In genomic region chrX:154123241-154124219, GRCh38 we compare ENCODE assay signal across 11 cellular contexts. TPM values are rescaled to one million over a fixed set of nuclear protein-coding genes. Genes with fewer than 3 reads are reported as not detected.
A peak's percentile ranks its signal among the peaks of the same experiment; 100 is the strongest.
DNase-seq lines count a peak whose midpoint lies in the region; ATAC-seq, FAIRE-seq and TF ChIP-seq lines count a peak whose summit lies in the region.
"Had no signal": no experiment of that assay in that cellular context is flagged by ENCODE, and none has a peak within 500 bp of the region (broad histone marks: within the 10 kb centered on the region; RNA-seq: fewer than 3 reads in every experiment).

No MANE protein-coding gene starts in this region.

- no peaks in the 10 kb centered on the region for H3K79me2 ChIP-seq in endothelial cell of umbilical vein (ENCODE audit: control insufficient read depth, insufficient read depth, low read length)

- H3K36me3 ChIP-seq in endothelial cell of umbilical vein (ENCODE audit: control insufficient read depth in 2 of 2, extremely low read depth in 1 of 2, insufficient read depth in 2 of 2, low read length in 2 of 2): no peaks in the 10 kb centered on the region
- H3K36me3 ChIP-seq: sigmoid colon had no signal

- no peak overlapping the region for H3K9ac ChIP-seq in endothelial cell of umbilical vein (replicated peaks; ENCODE audit: extremely low read depth, insufficient read depth, low read length)

- POLR2A ChIA-PET in endothelial cell of umbilical vein (lab: Charles Lee): no interaction called here

- peaks cover 13% of the 10 kb centered on the region for H3K27me3 Mint-ChIP-seq in activated T-cell treated with anti-CD3 and anti-CD28 coated beads, Interleukin-2, amount 50 U/mL, for 72 hours (ENCODE audit: low read depth)
- H3K27me3 Mint-ChIP-seq in activated T-cell treated with anti-CD3 and anti-CD28 coated beads, Interleukin-2, amount 50 U/mL, for 24 hours: peaks cover 18% of the 10 kb centered on the region
- H3K27me3 Mint-ChIP-seq in T-helper 1 cell treated with Interleukin-12 subunit alpha and Interleukin-12 subunit beta and Interleukin-4 antibody, amounts not matched to agents 30 μg/mL and 1 μg/mL, for 36 hours (ENCODE audit: low read depth): no peaks in the 10 kb centered on the region

- peak; percentile 61 to 75 for ATAC-seq in activated T-cell treated with anti-CD3 and anti-CD28 coated beads, Interleukin-2, amount 50 U/mL, for 72 hours (replicated peaks in 1 of 2)
- no peak for ATAC-seq in GM21390 (IDR thresholded peaks at IDR 0.05; ENCODE audit: unreplicated experiment)

- H3K9me3 Mint-ChIP-seq in activated T-cell treated with anti-CD3 and anti-CD28 coated beads, Interleukin-2, amount 50 U/mL, for 72 hours: no peaks in the 10 kb centered on the region
- no peaks in the 10 kb centered on the region for H3K9me3 Mint-ChIP-seq in activated T-cell treated with anti-CD3 and anti-CD28 coated beads, Interleukin-2, amount 50 U/mL, for 24 hours
- no peaks in the 10 kb centered on the region for H3K9me3 Mint-ChIP-seq in T-helper 1 cell treated with Interleukin-12 subunit alpha and Interleukin-12 subunit beta and Interleukin-4 antibody, amounts not matched to agents 30 μg/mL and 1 μg/mL, for 36 hours

- TF ChIP-seq POLR2A in endothelial cell of umbilical vein (IDR thresholded peaks at IDR 0.05; ENCODE audit: low read depth, low read length): no peak

- dilution Hi-C loops in endothelial cell of umbilical vein (cut with MboI; ENCODE audit: extremely low pct_ligation_motif_present, low sequenced_read_pairs): no loop called here

- peaks cover 10% of the 10 kb centered on the region for H3K4me1 Mint-ChIP-seq in activated T-cell treated with anti-CD3 and anti-CD28 coated beads, Interleukin-2, amount 50 U/mL, for 72 hours (ENCODE audit: low read depth)
- peaks cover 21% of the 10 kb centered on the region for H3K4me1 Mint-ChIP-seq in activated T-cell treated with anti-CD3 and anti-CD28 coated beads, Interleukin-2, amount 50 U/mL, for 24 hours (ENCODE audit: low read depth)
- peaks cover 14% of the 10 kb centered on the region for H3K4me1 Mint-ChIP-seq in T-helper 1 cell treated with Interleukin-12 subunit alpha and Interleukin-12 subunit beta and Interleukin-4 antibody, amounts not matched to agents 30 μg/mL and 1 μg/mL, for 36 hours (ENCODE audit: low read depth)

- peak; percentile 96 for FAIRE-seq in endothelial cell of umbilical vein (lab: Jason Lieb, UNC)

- H2AFZ ChIP-seq in endothelial cell of umbilical vein (ENCODE audit: low read depth, low read length): no peak overlapping the region

- H3K4me3 Mint-ChIP-seq in activated T-cell treated with anti-CD3 and anti-CD28 coated beads, Interleukin-2, amount 50 U/mL, for 72 hours: peak overlapping the region; percentile 42 to 62
- no peak overlapping the region for H3K4me3 Mint-ChIP-seq in activated T-cell treated with anti-CD3 and anti-CD28 coated beads, Interleukin-2, amount 50 U/mL, for 24 hours
- H3K4me3 Mint-ChIP-seq in T-helper 1 cell treated with Interleukin-12 subunit alpha and Interleukin-12 subunit beta and Interleukin-4 antibody, amounts not matched to agents 30 μg/mL and 1 μg/mL, for 36 hours: peak overlapping the region; percentile 46

- H4K20me1 ChIP-seq in endothelial cell of umbilical vein (replicated peaks; ENCODE audit: control insufficient read depth, extremely low read depth, insufficient read depth, low read length): no peaks in the 10 kb centered on the region

- H3K9me1 ChIP-seq in endothelial cell of umbilical vein (replicated peaks; ENCODE audit: control insufficient read depth, extremely low read depth, insufficient read depth, low read length): no peaks in the 10 kb centered on the region

- H3K4me1 ChIP-seq in endothelial cell of umbilical vein (ENCODE audit: control insufficient read depth, extremely low read depth, insufficient read depth, low read length): no peaks in the 10 kb centered on the region
- H3K4me1 ChIP-seq: sigmoid colon had no signal

- CTCF ChIA-PET in endothelial cell of umbilical vein (lab: Charles Lee): interaction anchor here (0.9 to 1.3 kb wide), 2 partner anchors 14 to 40 kb away, joined by 3 read pairs; no protein-coding TSS in a partner anchor

- TF ChIP-seq CTCF in endothelial cell of umbilical vein (IDR thresholded peaks at IDR 0.05; ENCODE audit: extremely low read depth in 1 of 2, insufficient read depth in 1 of 2, low read depth in 1 of 2, low read length in 2 of 2): no peak

- peaks cover 0 to 2% of the 10 kb centered on the region in 2 donors for H3K36me3 Mint-ChIP-seq in activated T-cell treated with anti-CD3 and anti-CD28 coated beads, Interleukin-2, amount 50 U/mL, for 72 hours (ENCODE audit: insufficient read depth in 2 of 2)
- no peaks in the 10 kb centered on the region for H3K36me3 Mint-ChIP-seq in activated T-cell treated with anti-CD3 and anti-CD28 coated beads, Interleukin-2, amount 50 U/mL, for 24 hours (ENCODE audit: low read depth)
- no peaks in the 10 kb centered on the region for H3K36me3 Mint-ChIP-seq in T-helper 1 cell treated with Interleukin-12 subunit alpha and Interleukin-12 subunit beta and Interleukin-4 antibody, amounts not matched to agents 30 μg/mL and 1 μg/mL, for 36 hours (ENCODE audit: low read depth)

- no TSS peak for BruUV-seq in endothelial cell of umbilical vein (replicated peaks; lab: Mats Ljungman, UMichigan)

- no peak overlapping the region for H3K27ac ChIP-seq in endothelial cell of umbilical vein (ENCODE audit: insufficient read depth, low read depth, low read length)
- H3K27ac ChIP-seq: epithelial cell of prostate, sigmoid colon had no signal

- H3K9me3 ChIP-seq in endothelial cell of umbilical vein (replicated peaks; ENCODE audit: control insufficient read depth, insufficient read depth, low read length): no peaks in the 10 kb centered on the region
- H3K9me3 ChIP-seq: sigmoid colon had no signal

- no peak overlapping the region for H3K4me3 ChIP-seq in endothelial cell of umbilical vein (replicated peaks in 1 of 3; ENCODE audit: insufficient read depth in 1 of 3, low read depth in 1 of 3, low read length in 3 of 3)
- H3K4me3 ChIP-seq: sigmoid colon had no signal

- intact Hi-C loops in endothelial cell of umbilical vein (cut with micrococcal nuclease): no loop called here

- DNase-seq in activated T-cell treated with anti-CD3 and anti-CD28 coated beads, Interleukin-2, amount 50 U/mL, for 72 hours: peak; percentile 21 to 37
- DNase-seq in activated T-cell treated with anti-CD3 and anti-CD28 coated beads, Interleukin-2, amount 50 U/mL, for 24 hours: no peak
- DNase-seq in endothelial cell of umbilical vein (ENCODE audit: low read depth, low spot score) (peak; percentile 52), hepatic stellate cell (ENCODE audit: low spot score) (no peak), NCI-H1417 treated with DMSO at 0.1 percent for 48 hours (lab: John Stamatoyannopoulos, UW) (no peak)
- peak; percentile 7 for DNase-seq in stimulated activated naive CD4-positive, alpha-beta T cell treated with Interleukin-2 at 50 U/mL for 16 hours (lab: John Stamatoyannopoulos, UW)
- DNase-seq: AML-193, sigmoid colon had no signal

- H3K27ac Mint-ChIP-seq in activated T-cell treated with anti-CD3 and anti-CD28 coated beads, Interleukin-2, amount 50 U/mL, for 72 hours: peak overlapping the region; percentile 45
- H3K27ac Mint-ChIP-seq in activated T-cell treated with anti-CD3 and anti-CD28 coated beads, Interleukin-2, amount 50 U/mL, for 24 hours: no peak overlapping the region
- peak overlapping the region; percentile 13 for H3K27ac Mint-ChIP-seq in T-helper 1 cell treated with Interleukin-12 subunit alpha and Interleukin-12 subunit beta and Interleukin-4 antibody, amounts not matched to agents 30 μg/mL and 1 μg/mL, for 36 hours

- no peak overlapping the region for H3K4me2 ChIP-seq in endothelial cell of umbilical vein (ENCODE audit: insufficient read depth, low read length)

- no peaks in the 10 kb centered on the region for H3K27me3 ChIP-seq in endothelial cell of umbilical vein (ENCODE audit: control insufficient read depth in 2 of 2, insufficient read depth in 2 of 2, low read length in 2 of 2)
- H3K27me3 ChIP-seq: sigmoid colon had no signal

RNA-seq across cellular contexts. Expression of gene OPN1LW, which starts 20.5 kb away (rescaled TPM):
- not detected for total RNA-seq in activated T-cell treated with anti-CD3 and anti-CD28 coated beads, Interleukin-2, amount 50 U/mL, for 72 hours
- total RNA-seq in endothelial cell of umbilical vein: not detected in 2 replicates
- polyA plus RNA-seq in endothelial cell of umbilical vein: not detected in 2 replicates
- polyA plus RNA-seq in endothelial cell of umbilical vein (2011; cell fraction: cytosol; rRNA removed): not detected in 2 replicates
- not detected in 2 replicates for polyA plus RNA-seq in endothelial cell of umbilical vein (2011; cell fraction: nucleus; rRNA removed)
- not detected in 2 replicates for polyA plus RNA-seq in endothelial cell of umbilical vein (2012)
- polyA minus RNA-seq in endothelial cell of umbilical vein: not detected in 2 replicates
- not detected for polyA minus RNA-seq in endothelial cell of umbilical vein (2011; cell fraction: cytosol; rRNA and poly(A)+ RNA removed)
- not detected in 2 replicates for polyA minus RNA-seq in endothelial cell of umbilical vein (2011; cell fraction: nucleus; rRNA and poly(A)+ RNA removed)
- total RNA-seq: sigmoid colon had no signal
- polyA plus RNA-seq: sigmoid colon had no signal

RNA-seq across cellular contexts. Expression of gene MECP2, which starts 26.0 kb away (rescaled TPM):
- 10 to 100 TPM; 70.4 to 73.5 TPM for total RNA-seq in activated T-cell treated with anti-CD3 and anti-CD28 coated beads, Interleukin-2, amount 50 U/mL, for 72 hours
- 40.9 and 45.3 TPM in 2 replicates for total RNA-seq in endothelial cell of umbilical vein
- polyA plus RNA-seq in endothelial cell of umbilical vein: 7.7 and 9.0 TPM in 2 replicates
- 10.3 and 13.8 TPM in 2 replicates for polyA plus RNA-seq in endothelial cell of umbilical vein (2011; cell fraction: cytosol; rRNA removed)
- 33.1 and 33.9 TPM in 2 replicates for polyA plus RNA-seq in endothelial cell of umbilical vein (2011; cell fraction: nucleus; rRNA removed)
- polyA plus RNA-seq in endothelial cell of umbilical vein (2012): 13.8 and 16.5 TPM in 2 replicates
- polyA minus RNA-seq in endothelial cell of umbilical vein: 45.2 and 54.7 TPM in 2 replicates
- 13.2 TPM for polyA minus RNA-seq in endothelial cell of umbilical vein (2011; cell fraction: cytosol; rRNA and poly(A)+ RNA removed)
- polyA minus RNA-seq in endothelial cell of umbilical vein (2011; cell fraction: nucleus; rRNA and poly(A)+ RNA removed): 59.0 and 74.8 TPM in 2 replicates

RNA-seq across cellular contexts. Expression of gene OPN1MW, which starts 58.9 kb away (rescaled TPM):
- total RNA-seq in activated T-cell treated with anti-CD3 and anti-CD28 coated beads, Interleukin-2, amount 50 U/mL, for 72 hours: not detected
- not detected in 2 replicates for total RNA-seq in endothelial cell of umbilical vein
- 0.10 TPM in 1 of 2 replicates, not detected in the other for polyA plus RNA-seq in endothelial cell of umbilical vein
- polyA plus RNA-seq in endothelial cell of umbilical vein (2011; cell fraction: cytosol; rRNA removed): not detected in 2 replicates
- not detected in 2 replicates for polyA plus RNA-seq in endothelial cell of umbilical vein (2011; cell fraction: nucleus; rRNA removed)
- not detected in 2 replicates for polyA plus RNA-seq in endothelial cell of umbilical vein (2012)
- polyA minus RNA-seq in endothelial cell of umbilical vein: not detected in 2 replicates
- polyA minus RNA-seq in endothelial cell of umbilical vein (2011; cell fraction: cytosol; rRNA and poly(A)+ RNA removed): not detected
- polyA minus RNA-seq in endothelial cell of umbilical vein (2011; cell fraction: nucleus; rRNA and poly(A)+ RNA removed): not detected in 2 replicates
- total RNA-seq: sigmoid colon had no signal
- polyA plus RNA-seq: sigmoid colon had no signal

Comparison
In these comparisons a context has a peak if more than half of its experiments do, and no peak if none do; other contexts are left out.
1. DNase-seq: peak in activated T-cell treated with anti-CD3 and anti-CD28 coated beads, Interleukin-2, amount 50 U/mL, for 72 hours (2 of 2), endothelial cell of umbilical vein (single experiment) and stimulated activated naive CD4-positive, alpha-beta T cell treated with Interleukin-2 at 50 U/mL for 16 hours (single experiment); none in activated T-cell treated with anti-CD3 and anti-CD28 coated beads, Interleukin-2, amount 50 U/mL, for 24 hours (single experiment), hepatic stellate cell (single experiment) and NCI-H1417 treated with DMSO at 0.1 percent for 48 hours (single experiment).